ENCODE assay signal across 14 cellular contexts in genomic region chr3:194343561-194343893, GRCh38. TPM values are rescaled to one million over a fixed set of nuclear protein-coding genes. Genes with fewer than 3 reads are reported as not detected.
"Had no signal": no experiment of that assay in that cellular context is flagged by ENCODE, and none has a peak within 500 bp of the region (broad histone marks: within the 10 kb centered on the region; RNA-seq: fewer than 3 reads in every experiment).

No MANE protein-coding gene starts in this region.

- DNase-seq: activated gamma-delta T cell had no signal

- H3K4me1 ChIP-seq: testis, vagina had no signal

- H3K27me3 ChIP-seq: testis, vagina had no signal

- H3K9me3 ChIP-seq: heart right ventricle, spleen, testis, vagina had no signal

- H3K4me3 ChIP-seq: heart right ventricle, spleen, testis, vagina had no signal

- H3K27ac ChIP-seq: heart right ventricle, spleen, testis, vagina had no signal

- H3K36me3 ChIP-seq: heart right ventricle, spleen, vagina had no signal

RNA-seq across cellular contexts. Expression of gene CPN2, which starts 7.6 kb away (rescaled TPM):
- total RNA-seq: activated CD4-positive, alpha-beta memory T cell treated with anti-CD3 and anti-CD28 coated beads, Interleukin-2, amount 10 ng/mL, durations not matched to agents 7 days and 5 days; activated T-helper 1 cell treated with anti-CD3 and anti-CD28 coated beads, Interleukin-12 subunit alpha, Interleukin-12 subunit beta, Interleukin-2, Interleukin-4 antibody, amounts not matched to agents 30 ng/mL and 10 ng/mL and 1 ng/mL, durations not matched to agents 14 hours and 24 hours and 36 hours; aorta; chondrocyte; fibroblast of lung; left cardiac atrium; natural killer cell treated with Interleukin-12 subunit alpha and Interleukin-12 subunit beta and Interleukin-15 and Interleukin-18, amount 100 ng/mL, for 72 hours; osteocyte; progenitor cell of endocrine pancreas; vagina had no signal
- polyA plus RNA-seq: aorta, fibroblast of lung had no signal

RNA-seq across cellular contexts. Expression of gene LRRC15, which starts 26.0 kb away (rescaled TPM):
- total RNA-seq: activated CD4-positive, alpha-beta memory T cell treated with anti-CD3 and anti-CD28 coated beads, Interleukin-2, amount 10 ng/mL, durations not matched to agents 7 days and 5 days; activated T-helper 1 cell treated with anti-CD3 and anti-CD28 coated beads, Interleukin-12 subunit alpha, Interleukin-12 subunit beta, Interleukin-2, Interleukin-4 antibody, amounts not matched to agents 30 ng/mL and 10 ng/mL and 1 ng/mL, durations not matched to agents 14 hours and 24 hours and 36 hours; natural killer cell treated with Interleukin-12 subunit alpha and Interleukin-12 subunit beta and Interleukin-15 and Interleukin-18, amount 100 ng/mL, for 72 hours; progenitor cell of endocrine pancreas; vagina had no signal
- polyA plus RNA-seq: aorta had no signal

RNA-seq across cellular contexts. Expression of gene GP5, which starts 55.5 kb away (rescaled TPM):
- total RNA-seq: chondrocyte, osteocyte, vagina had no signal
